In the genomic region with DNA sequence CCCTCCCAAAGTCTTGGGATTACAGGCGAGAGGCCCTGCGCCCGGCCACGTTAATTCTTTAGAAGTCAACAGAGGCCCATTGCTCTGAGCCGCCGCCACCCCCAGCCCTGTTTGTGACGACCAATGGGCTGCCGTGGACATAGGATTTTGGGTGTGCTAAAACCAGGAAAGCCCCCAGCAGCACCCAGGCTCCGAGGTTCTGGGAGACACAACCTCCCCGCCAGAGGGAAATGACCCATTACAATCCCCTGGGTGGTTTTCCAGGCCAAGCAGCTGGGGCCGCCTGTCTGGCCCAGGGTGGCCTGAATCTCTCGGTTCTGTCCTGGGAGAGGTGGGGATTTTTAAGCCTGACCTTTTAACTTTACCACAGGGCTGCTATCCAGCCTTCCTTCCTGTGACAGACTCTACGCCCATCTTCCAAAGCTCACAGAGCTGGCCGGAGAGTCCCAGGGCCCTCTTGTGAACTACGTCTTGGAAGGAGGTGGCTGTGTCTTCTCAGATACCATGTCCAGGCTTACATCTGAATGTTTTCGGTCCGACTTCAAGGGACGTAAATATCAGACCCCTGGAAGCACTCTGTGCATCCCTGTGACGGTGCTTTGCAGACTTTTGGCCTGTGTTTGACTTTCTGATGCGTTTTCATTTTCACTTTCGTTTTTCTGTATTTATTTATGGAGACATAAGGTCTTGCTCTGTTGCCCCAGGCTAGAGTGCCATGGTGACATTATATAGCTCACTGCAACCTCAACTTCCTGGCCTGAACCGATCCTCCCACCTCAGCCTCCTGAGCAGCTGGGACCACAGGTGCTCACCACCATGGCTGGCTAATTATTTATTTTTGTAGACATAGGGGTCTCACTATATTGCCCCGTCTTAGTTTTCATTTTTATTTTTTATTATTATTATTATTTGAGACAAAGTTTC, we compare ENCODE assay signal across 8 cellular contexts. TPM values are rescaled to one million over a fixed set of nuclear protein-coding genes. Genes with fewer than 3 reads are reported as not detected.
DNase-seq lines count a peak whose midpoint lies in the region; ATAC-seq lines count a peak whose summit lies in the region.

No MANE protein-coding gene starts in this region.

- H3K4me3 Mint-ChIP-seq in activated T-helper 2 cell treated with anti-CD3 and anti-CD28 coated beads, Interferon-gamma antibody, Interleukin-2, Interleukin-4, amounts not matched to agents 10 μg/mL and 5 μg/mL and 100 μg/mL, durations not matched to agents 14 hours and 24 hours and 36 hours (ENCODE audit: low read depth), result no peak overlapping the region
- peak overlapping the region; percentile 44 for H3K4me3 Mint-ChIP-seq in stimulated activated effector memory CD8-positive, alpha-beta T cell treated with anti-CD3 and anti-CD28 coated beads, Interleukin-12 subunit alpha, Interleukin-12 subunit beta, amount 100 ng/mL, for 72 hours

- peak overlapping the region; percentile 63 for H3K27ac Mint-ChIP-seq in activated T-helper 2 cell treated with anti-CD3 and anti-CD28 coated beads, Interferon-gamma antibody, Interleukin-2, Interleukin-4, amounts not matched to agents 10 μg/mL and 5 μg/mL and 100 μg/mL, durations not matched to agents 14 hours and 24 hours and 36 hours
- peak overlapping the region; percentile 65 for H3K27ac Mint-ChIP-seq in stimulated activated effector memory CD8-positive, alpha-beta T cell treated with anti-CD3 and anti-CD28 coated beads, Interleukin-12 subunit alpha, Interleukin-12 subunit beta, amount 100 ng/mL, for 72 hours

- H3K9me3 Mint-ChIP-seq in activated T-helper 2 cell treated with anti-CD3 and anti-CD28 coated beads, Interferon-gamma antibody, Interleukin-2, Interleukin-4, amounts not matched to agents 10 μg/mL and 5 μg/mL and 100 μg/mL, durations not matched to agents 14 hours and 24 hours and 36 hours, result no peaks in the 10 kb centered on the region
- no peaks in the 10 kb centered on the region for H3K9me3 Mint-ChIP-seq in stimulated activated effector memory CD8-positive, alpha-beta T cell treated with anti-CD3 and anti-CD28 coated beads, Interleukin-12 subunit alpha, Interleukin-12 subunit beta, amount 100 ng/mL, for 72 hours

- DNase-seq in Right ventricle myocardium superior, result no peak
- no peak for DNase-seq in Right ventricle myocardium inferior (ENCODE audit: missing footprints)
- peak; percentile 4 for DNase-seq in activated T-helper 2 cell treated with anti-CD3 and anti-CD28 coated beads, Interferon-gamma antibody, Interleukin-2, Interleukin-4, amounts not matched to agents 10 μg/mL and 5 μg/mL and 100 μg/mL, durations not matched to agents 14 hours and 24 hours and 36 hours (ENCODE audit: low spot score)
- no peak for DNase-seq in stimulated activated effector memory CD8-positive, alpha-beta T cell treated with anti-CD3 and anti-CD28 coated beads, Interleukin-12 subunit alpha, Interleukin-12 subunit beta, amount 100 ng/mL, for 72 hours (ENCODE audit: low spot score in 2 of 2)
- no peak for DNase-seq in SW 1271 (lab: John Stamatoyannopoulos, UW)
- DNase-seq in NCI-H2081 (lab: John Stamatoyannopoulos, UW), result no peak
- no peak for DNase-seq in NK-92 (lab: John Stamatoyannopoulos, UW; ENCODE audit: unreplicated experiment)

- peaks cover 31% of the 10 kb centered on the region for H3K36me3 Mint-ChIP-seq in activated T-helper 2 cell treated with anti-CD3 and anti-CD28 coated beads, Interferon-gamma antibody, Interleukin-2, Interleukin-4, amounts not matched to agents 10 μg/mL and 5 μg/mL and 100 μg/mL, durations not matched to agents 14 hours and 24 hours and 36 hours (ENCODE audit: low read depth)
- peaks cover 20% of the 10 kb centered on the region for H3K36me3 Mint-ChIP-seq in stimulated activated effector memory CD8-positive, alpha-beta T cell treated with anti-CD3 and anti-CD28 coated beads, Interleukin-12 subunit alpha, Interleukin-12 subunit beta, amount 100 ng/mL, for 72 hours

- peak; percentile 31 for ATAC-seq in Right ventricle myocardium superior (ENCODE audit: poor library complexity)
- no peak for ATAC-seq in Right ventricle myocardium inferior
- ATAC-seq in HG03103 (IDR thresholded peaks at IDR 0.05; ENCODE audit: low read depth, unreplicated experiment), result peak; percentile 53
- peak; percentile 80 for ATAC-seq in stimulated activated effector memory CD8-positive, alpha-beta T cell treated with anti-CD3 and anti-CD28 coated beads, Interleukin-12 subunit alpha, Interleukin-12 subunit beta, amount 100 ng/mL, for 72 hours

- H3K27me3 Mint-ChIP-seq in activated T-helper 2 cell treated with anti-CD3 and anti-CD28 coated beads, Interferon-gamma antibody, Interleukin-2, Interleukin-4, amounts not matched to agents 10 μg/mL and 5 μg/mL and 100 μg/mL, durations not matched to agents 14 hours and 24 hours and 36 hours (ENCODE audit: low read depth), result no peaks in the 10 kb centered on the region

- intact Hi-C loops in Right ventricle myocardium superior (cut with DNase I), result no loop called here
- intact Hi-C loops in Right ventricle myocardium inferior (cut with DNase I), result no loop called here
- intact Hi-C loops in activated T-helper 2 cell treated with anti-CD3 and anti-CD28 coated beads, Interferon-gamma antibody, Interleukin-2, Interleukin-4, amounts not matched to agents 10 μg/mL and 5 μg/mL and 100 μg/mL, durations not matched to agents 14 hours and 24 hours and 36 hours (cut with micrococcal nuclease), result loop anchor here (5.0 kb wide), 2 partner anchors 34 to 36 kb away; a partner anchor contains a TSS

- peaks cover 23% of the 10 kb centered on the region for H3K4me1 Mint-ChIP-seq in activated T-helper 2 cell treated with anti-CD3 and anti-CD28 coated beads, Interferon-gamma antibody, Interleukin-2, Interleukin-4, amounts not matched to agents 10 μg/mL and 5 μg/mL and 100 μg/mL, durations not matched to agents 14 hours and 24 hours and 36 hours (ENCODE audit: low read depth)
- peaks cover 37% of the 10 kb centered on the region for H3K4me1 Mint-ChIP-seq in stimulated activated effector memory CD8-positive, alpha-beta T cell treated with anti-CD3 and anti-CD28 coated beads, Interleukin-12 subunit alpha, Interleukin-12 subunit beta, amount 100 ng/mL, for 72 hours

RNA-seq across cellular contexts. Expression of a gene that starts 36.0 kb away (rescaled TPM):
- total RNA-seq in Right ventricle myocardium superior (1.6 TPM), Right ventricle myocardium inferior (1.9 TPM)
- total RNA-seq in activated T-helper 2 cell treated with anti-CD3 and anti-CD28 coated beads, Interferon-gamma antibody, Interleukin-2, Interleukin-4, amounts not matched to agents 10 μg/mL and 5 μg/mL and 100 μg/mL, durations not matched to agents 14 hours and 24 hours and 36 hours, result 33.1 and 34.5 TPM in 2 replicates

RNA-seq across cellular contexts. Expression of a gene that starts 48.3 kb away (rescaled TPM):
- 31.8 TPM for total RNA-seq in Right ventricle myocardium superior
- total RNA-seq in Right ventricle myocardium inferior, result 33.1 TPM
- total RNA-seq in activated T-helper 2 cell treated with anti-CD3 and anti-CD28 coated beads, Interferon-gamma antibody, Interleukin-2, Interleukin-4, amounts not matched to agents 10 μg/mL and 5 μg/mL and 100 μg/mL, durations not matched to agents 14 hours and 24 hours and 36 hours, result 41.8 and 42.6 TPM in 2 replicates

Comparison
In these comparisons a context has a peak if more than half of its experiments do, and no peak if none do; other contexts are left out.
1. RNA of a gene that starts 36.0 kb away (total RNA-seq): 33.1 to 34.5 TPM in activated T-helper 2 cell treated with anti-CD3 and anti-CD28 coated beads, Interferon-gamma antibody, Interleukin-2, Interleukin-4, amounts not matched to agents 10 μg/mL and 5 μg/mL and 100 μg/mL, durations not matched to agents 14 hours and 24 hours and 36 hours; 1.9 TPM in Right ventricle myocardium inferior (single experiment) and 1.6 TPM in Right ventricle myocardium superior (single experiment); every median in the first group is over 10 times any median in the second.